ENCODE assay signal across 1 cellular context in genomic region chr18:27263369-27263768, GRCh38.
TF ChIP-seq lines count a peak whose summit lies in the region.

No MANE protein-coding gene starts in this region.

TF ChIP-seq in H1, 55 proteins besides CTCF, POLR2A, EP300 and RAD21 (continued from another document):
- TF ChIP-seq KDM4A (IDR thresholded peaks at IDR 0.05; ENCODE audit: low read depth, low read length, severe bottlenecking) (no peak), CHD1 (IDR thresholded peaks at IDR 0.05; ENCODE audit: low read depth, low read length) (no peak), RFX5 (IDR thresholded peaks at IDR 0.05; ENCODE audit: borderline replicate concordance, low read depth, low read length) (no peak), ZNF274 (IDR thresholded peaks at IDR 0.05; ENCODE audit: borderline replicate concordance, extremely low read depth, low read length) (no peak), POU5F1 (IDR thresholded peaks at IDR 0.05; ENCODE audit: low read depth, low read length) (no peak), NANOG (IDR thresholded peaks at IDR 0.05; ENCODE audit: insufficient read depth, low read depth, low read length, poor library complexity, severe bottlenecking) (no peak), JUND (IDR thresholded peaks at IDR 0.05; ENCODE audit: low read length) (no peak), SRF (IDR thresholded peaks at IDR 0.05; ENCODE audit: low read depth, low read length) (no peak), CREB1 (IDR thresholded peaks at IDR 0.05) (no peak), BRCA1 (IDR thresholded peaks at IDR 0.05; ENCODE audit: low read depth, low read length) (no peak), TCF12 (IDR thresholded peaks at IDR 0.05; ENCODE audit: low read depth, low read length) (no peak), KDM5A (IDR thresholded peaks at IDR 0.05; ENCODE audit: low read length) (no peak), E2F6 (IDR thresholded peaks at IDR 0.05) (no peak), SIX5 (IDR thresholded peaks at IDR 0.05; ENCODE audit: low read depth, low read length) (no peak), YY1 (IDR thresholded peaks at IDR 0.05; ENCODE audit: low read depth, low read length) (no peak), EGR1 (IDR thresholded peaks at IDR 0.05; ENCODE audit: borderline replicate concordance, low read depth, low read length) (no peak)
TF ChIP-seq in H1: peak in this region for 0.
